ENCODE assay signal across 18 cellular contexts in the genomic region with DNA sequence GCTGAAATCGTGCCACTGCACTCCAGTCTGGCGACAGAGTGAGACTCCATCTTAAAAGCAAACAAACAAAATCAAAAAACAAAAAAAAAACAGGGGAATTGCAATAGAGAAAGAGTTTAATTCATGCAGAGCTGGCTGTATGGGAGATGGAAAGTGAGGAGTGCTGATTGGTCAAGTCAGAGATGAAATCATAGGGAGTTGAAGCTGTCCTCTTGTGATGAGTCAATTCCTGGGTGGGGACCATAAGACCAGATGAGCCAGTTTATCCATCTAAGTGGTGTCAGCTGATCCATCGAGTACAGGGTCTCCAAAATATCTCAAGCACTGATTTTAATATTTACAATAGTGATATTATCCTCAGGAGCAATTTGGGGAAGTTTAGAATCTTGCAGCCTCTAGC. TPM values are rescaled to one million over a fixed set of nuclear protein-coding genes. Genes with fewer than 3 reads are reported as not detected.
"Had no signal": no experiment of that assay in that cellular context is flagged by ENCODE, and none has a peak within 500 bp of the region (broad histone marks: within the 10 kb centered on the region; RNA-seq: fewer than 3 reads in every experiment).

No MANE protein-coding gene starts in this region.

- H3K27me3 Mint-ChIP-seq: dendritic cell treated with granulocyte-macrophage colony-stimulating factor and Interleukin-4, amounts not matched to agents 40 ng/mL and 50 ng/mL, for 4 days had no signal

- H3K4me1 ChIP-seq: spleen, upper lobe of right lung had no signal

- H3K36me3 ChIP-seq: spleen, upper lobe of right lung had no signal

- H3K4me3 Mint-ChIP-seq: activated B cell treated with CpG ODN at 0.5 μM for 24 hours; activated CD4-positive, alpha-beta T cell treated with anti-CD3 and anti-CD28 coated beads, Interleukin-2, amount 10 ng/mL, durations not matched to agents 7 days and 5 days; activated naive CD4-positive, alpha-beta T cell treated with anti-CD3 and anti-CD28 coated beads, Interleukin-2, amount 50 U/mL, for 24 hours; dendritic cell treated with granulocyte-macrophage colony-stimulating factor and Interleukin-4, amounts not matched to agents 40 ng/mL and 50 ng/mL, for 4 days; nephron progenitor cell had no signal

- H3K4me3 ChIP-seq: body of pancreas, spleen, upper lobe of right lung had no signal

- DNase-seq: activated B cell treated with CpG ODN at 0.5 μM for 24 hours; activated CD4-positive, alpha-beta T cell treated with anti-CD3 and anti-CD28 coated beads, Interleukin-2, amount 10 ng/mL, durations not matched to agents 7 days and 5 days; activated T-cell treated with anti-CD3 and anti-CD28 coated beads, Interleukin-2, amount 50 U/mL, for 1 hour; amniotic stem cell; body of pancreas; foreskin melanocyte; head of caudate nucleus; nephron progenitor cell; spleen; stimulated activated CD4-positive, alpha-beta T cell treated with anti-CD3 and anti-CD28 coated beads, Interleukin-2, amount 100 ng/mL, for 24 hours; stimulated activated naive CD4-positive, alpha-beta T cell; substantia nigra; T-helper 1 cell; upper lobe of right lung had no signal

- ATAC-seq: body of pancreas, sciatic nerve, upper lobe of right lung had no signal

- H3K27ac ChIP-seq: body of pancreas, spleen, upper lobe of right lung had no signal

- H3K9me3 ChIP-seq: body of pancreas, spleen, upper lobe of right lung had no signal

- H3K27ac Mint-ChIP-seq: activated B cell treated with CpG ODN at 0.5 μM for 24 hours; activated CD4-positive, alpha-beta T cell treated with anti-CD3 and anti-CD28 coated beads, Interleukin-2, amount 10 ng/mL, durations not matched to agents 7 days and 5 days; activated naive CD4-positive, alpha-beta T cell treated with anti-CD3 and anti-CD28 coated beads, Interleukin-2, amount 50 U/mL, for 24 hours; dendritic cell treated with granulocyte-macrophage colony-stimulating factor and Interleukin-4, amounts not matched to agents 40 ng/mL and 50 ng/mL, for 4 days; nephron progenitor cell had no signal

- H3K36me3 Mint-ChIP-seq: activated naive CD4-positive, alpha-beta T cell treated with anti-CD3 and anti-CD28 coated beads, Interleukin-2, amount 50 U/mL, for 24 hours had no signal

- H3K4me1 Mint-ChIP-seq: activated B cell treated with CpG ODN at 0.5 μM for 24 hours; activated CD4-positive, alpha-beta T cell treated with anti-CD3 and anti-CD28 coated beads, Interleukin-2, amount 10 ng/mL, durations not matched to agents 7 days and 5 days; activated naive CD4-positive, alpha-beta T cell treated with anti-CD3 and anti-CD28 coated beads, Interleukin-2, amount 50 U/mL, for 24 hours had no signal

- H3K27me3 ChIP-seq: body of pancreas, spleen, upper lobe of right lung had no signal

- H3K9me3 Mint-ChIP-seq: activated B cell treated with CpG ODN at 0.5 μM for 24 hours; activated CD4-positive, alpha-beta T cell treated with anti-CD3 and anti-CD28 coated beads, Interleukin-2, amount 10 ng/mL, durations not matched to agents 7 days and 5 days; activated naive CD4-positive, alpha-beta T cell treated with anti-CD3 and anti-CD28 coated beads, Interleukin-2, amount 50 U/mL, for 24 hours; dendritic cell treated with granulocyte-macrophage colony-stimulating factor and Interleukin-4, amounts not matched to agents 40 ng/mL and 50 ng/mL, for 4 days; nephron progenitor cell had no signal

RNA-seq across cellular contexts. Expression of a gene that starts 45.3 kb away (rescaled TPM):
- total RNA-seq: activated B cell treated with CpG ODN at 0.5 μM for 24 hours; activated CD4-positive, alpha-beta T cell treated with anti-CD3 and anti-CD28 coated beads, Interleukin-2, amount 10 ng/mL, durations not matched to agents 7 days and 5 days; pulmonary artery endothelial cell had no signal
